Comparison of ENCODE assay signal across 1 cellular context in the genomic region with DNA sequence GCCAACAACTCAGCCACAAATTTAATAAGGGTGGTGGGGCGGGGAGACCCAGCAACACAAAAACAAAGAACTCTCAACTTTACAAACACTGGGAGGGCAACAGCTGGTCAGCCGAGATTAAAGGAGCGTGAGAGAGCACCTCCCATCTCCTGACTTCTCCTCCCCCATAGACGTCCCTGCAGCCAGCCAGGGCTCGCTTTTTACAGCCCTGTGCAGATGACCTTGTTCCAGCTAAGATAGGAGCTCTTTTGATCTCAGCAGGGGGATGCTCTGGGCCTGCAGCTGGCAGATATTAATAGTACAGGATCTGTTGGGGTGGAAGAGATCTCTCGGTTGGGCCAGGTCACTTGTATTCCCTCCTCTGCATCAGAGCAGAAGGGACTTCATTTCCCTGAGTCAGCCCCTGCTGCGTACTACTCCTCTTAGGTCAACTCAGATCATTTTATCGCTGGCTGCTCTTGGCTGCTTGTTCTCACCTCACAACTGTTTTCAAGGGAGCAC.
A peak's percentile ranks its signal among the peaks of the same experiment; 100 is the strongest.
TF ChIP-seq lines count a peak whose summit lies in the region.

No MANE protein-coding gene starts in this region.

TF ChIP-seq in K562, 482 proteins besides CTCF, POLR2A, EP300 and RAD21 (continued from another document and continues in another):
- TF ChIP-seq THRAP3 (IDR thresholded peaks at IDR 0.05; ENCODE audit: borderline replicate concordance) (no peak), KDM4B (IDR thresholded peaks at IDR 0.05; ENCODE audit: borderline replicate concordance in 2 of 2, low read depth in 1 of 2) (no peak), HDGF (IDR thresholded peaks at IDR 0.05) (no peak), CBX1 (IDR thresholded peaks at IDR 0.05; ENCODE audit: low read depth) (no peak), NFYB (IDR thresholded peaks at IDR 0.05; ENCODE audit: extremely low read depth, insufficient read length) (no peak), TEAD2 (tag; IDR thresholded peaks at IDR 0.05) (no peak), BMI1 (IDR thresholded peaks at IDR 0.05; ENCODE audit: low read length) (no peak), NCOA1 (IDR thresholded peaks at IDR 0.05; ENCODE audit: low read depth) (peak; percentile 91), OTX1 (CRISPR knock-in tag; IDR thresholded peaks at IDR 0.05) (no peak), MCM7 (IDR thresholded peaks at IDR 0.05) (no peak), ZNF507 (tag; conservative IDR thresholded peaks at IDR 0.05) (no peak), CSDE1 (IDR thresholded peaks at IDR 0.05) (no peak), RBM22 (IDR thresholded peaks at IDR 0.05; ENCODE audit: low read depth, low read length, poor library complexity, severe bottlenecking) (no peak), FOXK1 (CRISPR knock-in tag; IDR thresholded peaks at IDR 0.05; ENCODE audit: borderline replicate concordance) (no peak), POU5F1 (IDR thresholded peaks at IDR 0.05; ENCODE audit: borderline replicate concordance, low read depth, low read length, partially characterized antibody) (no peak), POLR2AphosphoS2 (IDR thresholded peaks at IDR 0.05; ENCODE audit: low read length) (no peak), XRCC4 (IDR thresholded peaks at IDR 0.05; ENCODE audit: extremely low read depth, insufficient read depth, insufficient read length) (no peak), BHLHE40 (IDR thresholded peaks at IDR 0.05; ENCODE audit: low read length) (peak; percentile 86), RHOXF2B (CRISPR knock-in tag; conservative IDR thresholded peaks at IDR 0.05) (no peak), CHD1 (IDR thresholded peaks at IDR 0.05; ENCODE audit: low read length) (no peak), PCBP2 (IDR thresholded peaks at IDR 0.05; ENCODE audit: low read depth, low read length, poor library complexity, severe bottlenecking) (no peak), TARDBP (IDR thresholded peaks at IDR 0.05) (peak; percentile 79), LEF1 (IDR thresholded peaks at IDR 0.05) (peak; percentile 100), EWSR1 (IDR thresholded peaks at IDR 0.05; ENCODE audit: borderline replicate concordance, low read depth, partially characterized antibody) (no peak)
- TF ChIP-seq, protein P1, sequence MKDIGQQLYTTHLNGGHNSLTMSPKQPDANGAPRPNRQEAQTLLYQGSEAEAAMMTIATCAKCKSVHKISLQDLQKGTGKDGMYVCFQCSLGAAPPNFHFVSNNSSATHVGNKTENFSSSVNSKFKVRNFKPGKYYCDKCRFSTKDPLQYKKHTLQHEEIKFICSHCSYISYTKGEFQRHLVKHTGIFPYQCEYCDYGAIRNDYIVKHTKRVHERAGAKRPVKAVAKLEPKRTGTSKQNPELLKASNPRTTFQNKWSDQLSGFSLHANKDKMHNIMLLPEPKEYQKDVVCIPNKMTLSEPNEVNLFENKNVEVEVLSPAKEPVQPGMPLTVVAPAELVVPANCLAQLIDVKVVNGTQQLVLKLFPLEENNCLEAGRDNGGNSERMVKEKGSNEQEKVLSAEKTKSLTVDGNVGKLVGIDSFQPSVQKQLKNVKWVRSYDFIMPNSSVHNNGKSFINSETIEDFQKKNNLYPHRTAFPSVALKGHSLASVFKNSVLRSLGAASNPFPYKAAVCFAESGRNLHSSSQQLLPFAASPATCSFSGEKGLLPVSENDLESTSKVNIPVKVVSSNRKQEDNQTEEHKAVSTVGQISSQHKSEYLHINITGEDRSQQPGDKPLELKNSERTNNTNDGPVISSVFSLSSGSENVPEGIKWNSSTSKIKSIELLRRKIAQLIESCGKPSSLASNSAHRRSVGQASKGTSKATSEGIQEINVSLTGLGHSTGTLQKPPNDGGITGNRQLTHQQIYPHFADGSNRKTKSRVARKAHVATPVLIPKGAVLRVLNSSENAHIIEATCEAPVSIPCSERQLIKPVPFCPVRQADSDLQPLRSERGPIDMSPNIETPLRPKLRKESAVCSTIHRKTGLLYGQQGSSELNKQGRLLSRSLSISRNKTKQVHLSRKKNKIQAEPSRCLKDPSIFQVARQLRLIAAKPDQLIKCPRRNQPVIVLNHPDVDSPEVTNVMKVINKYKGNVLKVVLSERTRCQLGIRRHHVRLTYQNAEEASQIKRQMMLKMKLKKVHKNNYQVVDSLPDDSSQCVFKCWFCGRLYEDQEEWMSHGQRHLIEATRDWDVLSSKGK (CRISPR knock-in tag; IDR thresholded peaks at IDR 0.05) = no peak
- TF ChIP-seq, protein P2, sequence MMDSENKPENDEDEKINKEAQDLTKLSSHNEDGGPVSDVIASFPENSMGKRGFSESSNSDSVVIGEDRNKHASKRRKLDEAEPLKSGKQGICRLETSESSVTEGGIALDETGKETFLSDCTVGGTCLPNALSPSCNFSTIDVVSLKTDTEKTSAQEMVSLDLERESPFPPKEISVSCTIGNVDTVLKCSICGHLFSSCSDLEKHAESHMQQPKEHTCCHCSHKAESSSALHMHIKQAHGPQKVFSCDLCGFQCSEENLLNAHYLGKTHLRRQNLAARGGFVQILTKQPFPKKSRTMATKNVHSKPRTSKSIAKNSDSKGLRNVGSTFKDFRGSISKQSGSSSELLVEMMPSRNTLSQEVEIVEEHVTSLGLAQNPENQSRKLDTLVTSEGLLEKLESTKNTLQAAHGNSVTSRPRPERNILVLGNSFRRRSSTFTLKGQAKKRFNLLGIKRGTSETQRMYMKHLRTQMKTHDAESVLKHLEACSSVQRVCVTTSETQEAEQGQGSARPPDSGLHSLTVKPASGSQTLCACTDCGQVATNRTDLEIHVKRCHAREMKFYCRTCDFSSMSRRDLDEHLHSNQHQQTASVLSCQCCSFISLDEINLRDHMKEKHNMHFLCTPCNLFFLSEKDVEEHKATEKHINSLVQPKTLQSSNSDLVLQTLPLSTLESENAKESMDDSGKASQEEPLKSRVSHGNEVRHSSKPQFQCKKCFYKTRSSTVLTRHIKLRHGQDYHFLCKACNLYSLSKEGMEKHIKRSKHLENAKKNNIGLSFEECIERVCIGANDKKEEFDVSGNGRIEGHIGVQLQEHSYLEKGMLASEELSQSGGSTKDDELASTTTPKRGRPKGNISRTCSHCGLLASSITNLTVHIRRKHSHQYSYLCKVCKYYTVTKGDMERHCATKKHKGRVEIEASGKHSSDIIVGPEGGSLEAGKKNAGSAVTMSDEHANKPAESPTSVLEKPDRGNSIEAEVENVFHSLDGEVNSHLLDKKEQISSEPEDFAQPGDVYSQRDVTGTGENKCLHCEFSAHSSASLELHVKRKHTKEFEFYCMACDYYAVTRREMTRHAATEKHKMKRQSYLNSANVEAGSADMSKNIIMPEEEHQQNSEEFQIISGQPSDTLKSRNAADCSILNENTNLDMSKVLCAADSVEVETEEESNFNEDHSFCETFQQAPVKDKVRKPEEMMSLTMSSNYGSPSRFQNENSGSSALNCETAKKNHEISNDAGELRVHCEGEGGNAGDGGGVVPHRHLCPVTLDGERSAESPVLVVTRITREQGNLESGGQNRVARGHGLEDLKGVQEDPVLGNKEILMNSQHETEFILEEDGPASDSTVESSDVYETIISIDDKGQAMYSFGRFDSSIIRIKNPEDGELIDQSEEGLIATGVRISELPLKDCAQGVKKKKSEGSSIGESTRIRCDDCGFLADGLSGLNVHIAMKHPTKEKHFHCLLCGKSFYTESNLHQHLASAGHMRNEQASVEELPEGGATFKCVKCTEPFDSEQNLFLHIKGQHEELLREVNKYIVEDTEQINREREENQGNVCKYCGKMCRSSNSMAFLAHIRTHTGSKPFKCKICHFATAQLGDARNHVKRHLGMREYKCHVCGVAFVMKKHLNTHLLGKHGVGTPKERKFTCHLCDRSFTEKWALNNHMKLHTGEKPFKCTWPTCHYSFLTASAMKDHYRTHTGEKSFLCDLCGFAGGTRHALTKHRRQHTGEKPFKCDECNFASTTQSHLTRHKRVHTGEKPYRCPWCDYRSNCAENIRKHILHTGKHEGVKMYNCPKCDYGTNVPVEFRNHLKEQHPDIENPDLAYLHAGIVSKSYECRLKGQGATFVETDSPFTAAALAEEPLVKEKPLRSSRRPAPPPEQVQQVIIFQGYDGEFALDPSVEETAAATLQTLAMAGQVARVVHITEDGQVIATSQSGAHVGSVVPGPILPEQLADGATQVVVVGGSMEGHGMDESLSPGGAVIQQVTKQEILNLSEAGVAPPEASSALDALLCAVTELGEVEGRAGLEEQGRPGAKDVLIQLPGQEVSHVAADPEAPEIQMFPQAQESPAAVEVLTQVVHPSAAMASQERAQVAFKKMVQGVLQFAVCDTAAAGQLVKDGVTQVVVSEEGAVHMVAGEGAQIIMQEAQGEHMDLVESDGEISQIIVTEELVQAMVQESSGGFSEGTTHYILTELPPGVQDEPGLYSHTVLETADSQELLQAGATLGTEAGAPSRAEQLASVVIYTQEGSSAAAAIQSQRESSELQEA (IDR thresholded peaks at IDR 0.05; ENCODE audit: low read depth) = no peak
- TF ChIP-seq, protein P3, sequence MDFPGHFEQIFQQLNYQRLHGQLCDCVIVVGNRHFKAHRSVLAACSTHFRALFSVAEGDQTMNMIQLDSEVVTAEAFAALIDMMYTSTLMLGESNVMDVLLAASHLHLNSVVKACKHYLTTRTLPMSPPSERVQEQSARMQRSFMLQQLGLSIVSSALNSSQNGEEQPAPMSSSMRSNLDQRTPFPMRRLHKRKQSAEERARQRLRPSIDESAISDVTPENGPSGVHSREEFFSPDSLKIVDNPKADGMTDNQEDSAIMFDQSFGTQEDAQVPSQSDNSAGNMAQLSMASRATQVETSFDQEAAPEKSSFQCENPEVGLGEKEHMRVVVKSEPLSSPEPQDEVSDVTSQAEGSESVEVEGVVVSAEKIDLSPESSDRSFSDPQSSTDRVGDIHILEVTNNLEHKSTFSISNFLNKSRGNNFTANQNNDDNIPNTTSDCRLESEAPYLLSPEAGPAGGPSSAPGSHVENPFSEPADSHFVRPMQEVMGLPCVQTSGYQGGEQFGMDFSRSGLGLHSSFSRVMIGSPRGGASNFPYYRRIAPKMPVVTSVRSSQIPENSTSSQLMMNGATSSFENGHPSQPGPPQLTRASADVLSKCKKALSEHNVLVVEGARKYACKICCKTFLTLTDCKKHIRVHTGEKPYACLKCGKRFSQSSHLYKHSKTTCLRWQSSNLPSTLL (IDR thresholded peaks at IDR 0.05) = peak; percentile 97
- TF ChIP-seq, protein P4, sequence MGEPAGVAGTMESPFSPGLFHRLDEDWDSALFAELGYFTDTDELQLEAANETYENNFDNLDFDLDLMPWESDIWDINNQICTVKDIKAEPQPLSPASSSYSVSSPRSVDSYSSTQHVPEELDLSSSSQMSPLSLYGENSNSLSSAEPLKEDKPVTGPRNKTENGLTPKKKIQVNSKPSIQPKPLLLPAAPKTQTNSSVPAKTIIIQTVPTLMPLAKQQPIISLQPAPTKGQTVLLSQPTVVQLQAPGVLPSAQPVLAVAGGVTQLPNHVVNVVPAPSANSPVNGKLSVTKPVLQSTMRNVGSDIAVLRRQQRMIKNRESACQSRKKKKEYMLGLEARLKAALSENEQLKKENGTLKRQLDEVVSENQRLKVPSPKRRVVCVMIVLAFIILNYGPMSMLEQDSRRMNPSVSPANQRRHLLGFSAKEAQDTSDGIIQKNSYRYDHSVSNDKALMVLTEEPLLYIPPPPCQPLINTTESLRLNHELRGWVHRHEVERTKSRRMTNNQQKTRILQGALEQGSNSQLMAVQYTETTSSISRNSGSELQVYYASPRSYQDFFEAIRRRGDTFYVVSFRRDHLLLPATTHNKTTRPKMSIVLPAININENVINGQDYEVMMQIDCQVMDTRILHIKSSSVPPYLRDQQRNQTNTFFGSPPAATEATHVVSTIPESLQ (CRISPR knock-in tag; IDR thresholded peaks at IDR 0.05) = no peak
- TF ChIP-seq, protein P5, sequence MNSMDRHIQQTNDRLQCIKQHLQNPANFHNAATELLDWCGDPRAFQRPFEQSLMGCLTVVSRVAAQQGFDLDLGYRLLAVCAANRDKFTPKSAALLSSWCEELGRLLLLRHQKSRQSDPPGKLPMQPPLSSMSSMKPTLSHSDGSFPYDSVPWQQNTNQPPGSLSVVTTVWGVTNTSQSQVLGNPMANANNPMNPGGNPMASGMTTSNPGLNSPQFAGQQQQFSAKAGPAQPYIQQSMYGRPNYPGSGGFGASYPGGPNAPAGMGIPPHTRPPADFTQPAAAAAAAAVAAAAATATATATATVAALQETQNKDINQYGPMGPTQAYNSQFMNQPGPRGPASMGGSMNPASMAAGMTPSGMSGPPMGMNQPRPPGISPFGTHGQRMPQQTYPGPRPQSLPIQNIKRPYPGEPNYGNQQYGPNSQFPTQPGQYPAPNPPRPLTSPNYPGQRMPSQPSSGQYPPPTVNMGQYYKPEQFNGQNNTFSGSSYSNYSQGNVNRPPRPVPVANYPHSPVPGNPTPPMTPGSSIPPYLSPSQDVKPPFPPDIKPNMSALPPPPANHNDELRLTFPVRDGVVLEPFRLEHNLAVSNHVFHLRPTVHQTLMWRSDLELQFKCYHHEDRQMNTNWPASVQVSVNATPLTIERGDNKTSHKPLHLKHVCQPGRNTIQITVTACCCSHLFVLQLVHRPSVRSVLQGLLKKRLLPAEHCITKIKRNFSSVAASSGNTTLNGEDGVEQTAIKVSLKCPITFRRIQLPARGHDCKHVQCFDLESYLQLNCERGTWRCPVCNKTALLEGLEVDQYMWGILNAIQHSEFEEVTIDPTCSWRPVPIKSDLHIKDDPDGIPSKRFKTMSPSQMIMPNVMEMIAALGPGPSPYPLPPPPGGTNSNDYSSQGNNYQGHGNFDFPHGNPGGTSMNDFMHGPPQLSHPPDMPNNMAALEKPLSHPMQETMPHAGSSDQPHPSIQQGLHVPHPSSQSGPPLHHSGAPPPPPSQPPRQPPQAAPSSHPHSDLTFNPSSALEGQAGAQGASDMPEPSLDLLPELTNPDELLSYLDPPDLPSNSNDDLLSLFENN (IDR thresholded peaks at IDR 0.05; ENCODE audit: low read depth in 2 of 2, low read length in 2 of 2) = peak in 1 of 2 experiments; percentile 89; a peak in 2 of 4 replicates
- TF ChIP-seq, protein P6, sequence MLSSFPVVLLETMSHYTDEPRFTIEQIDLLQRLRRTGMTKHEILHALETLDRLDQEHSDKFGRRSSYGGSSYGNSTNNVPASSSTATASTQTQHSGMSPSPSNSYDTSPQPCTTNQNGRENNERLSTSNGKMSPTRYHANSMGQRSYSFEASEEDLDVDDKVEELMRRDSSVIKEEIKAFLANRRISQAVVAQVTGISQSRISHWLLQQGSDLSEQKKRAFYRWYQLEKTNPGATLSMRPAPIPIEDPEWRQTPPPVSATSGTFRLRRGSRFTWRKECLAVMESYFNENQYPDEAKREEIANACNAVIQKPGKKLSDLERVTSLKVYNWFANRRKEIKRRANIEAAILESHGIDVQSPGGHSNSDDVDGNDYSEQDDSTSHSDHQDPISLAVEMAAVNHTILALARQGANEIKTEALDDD (IDR thresholded peaks at IDR 0.05) = peak; percentile 41; the same call in 1 of the 2 replicates
- TF ChIP-seq, protein P7, sequence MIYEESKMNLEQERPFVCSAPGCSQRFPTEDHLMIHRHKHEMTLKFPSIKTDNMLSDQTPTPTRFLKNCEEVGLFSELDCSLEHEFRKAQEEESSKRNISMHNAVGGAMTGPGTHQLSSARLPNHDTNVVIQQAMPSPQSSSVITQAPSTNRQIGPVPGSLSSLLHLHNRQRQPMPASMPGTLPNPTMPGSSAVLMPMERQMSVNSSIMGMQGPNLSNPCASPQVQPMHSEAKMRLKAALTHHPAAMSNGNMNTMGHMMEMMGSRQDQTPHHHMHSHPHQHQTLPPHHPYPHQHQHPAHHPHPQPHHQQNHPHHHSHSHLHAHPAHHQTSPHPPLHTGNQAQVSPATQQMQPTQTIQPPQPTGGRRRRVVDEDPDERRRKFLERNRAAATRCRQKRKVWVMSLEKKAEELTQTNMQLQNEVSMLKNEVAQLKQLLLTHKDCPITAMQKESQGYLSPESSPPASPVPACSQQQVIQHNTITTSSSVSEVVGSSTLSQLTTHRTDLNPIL (CRISPR knock-in tag; IDR thresholded peaks at IDR 0.05) = no peak
- TF ChIP-seq, protein P8, sequence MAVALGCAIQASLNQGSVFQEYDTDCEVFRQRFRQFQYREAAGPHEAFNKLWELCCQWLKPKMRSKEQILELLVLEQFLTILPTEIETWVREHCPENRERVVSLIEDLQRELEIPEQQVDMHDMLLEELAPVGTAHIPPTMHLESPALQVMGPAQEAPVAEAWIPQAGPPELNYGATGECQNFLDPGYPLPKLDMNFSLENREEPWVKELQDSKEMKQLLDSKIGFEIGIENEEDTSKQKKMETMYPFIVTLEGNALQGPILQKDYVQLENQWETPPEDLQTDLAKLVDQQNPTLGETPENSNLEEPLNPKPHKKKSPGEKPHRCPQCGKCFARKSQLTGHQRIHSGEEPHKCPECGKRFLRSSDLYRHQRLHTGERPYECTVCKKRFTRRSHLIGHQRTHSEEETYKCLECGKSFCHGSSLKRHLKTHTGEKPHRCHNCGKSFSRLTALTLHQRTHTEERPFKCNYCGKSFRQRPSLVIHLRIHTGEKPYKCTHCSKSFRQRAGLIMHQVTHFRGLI (CRISPR knock-in tag; IDR thresholded peaks at IDR 0.05) = no peak
